In genomic region chr20:13229538-13229937, GRCh38 we compare ENCODE assay signal across 16 cellular contexts. TPM values are rescaled to one million over a fixed set of nuclear protein-coding genes. Genes with fewer than 3 reads are reported as not detected.
A peak's percentile ranks its signal among the peaks of the same experiment; 100 is the strongest.
DNase-seq lines count a peak whose midpoint lies in the region; ATAC-seq and TF ChIP-seq lines count a peak whose summit lies in the region.
"Had no signal": no experiment of that assay in that cellular context is flagged by ENCODE, and none has a peak within 500 bp of the region (broad histone marks: within the 10 kb centered on the region; RNA-seq: fewer than 3 reads in every experiment).

No MANE protein-coding gene starts in this region.

- BruUV-seq in MCF 10A (replicated peaks; lab: Mats Ljungman, UMichigan): no TSS peak

- no peak overlapping the region for H3K4me3 Mint-ChIP-seq in MCF 10A (ENCODE audit: unreplicated experiment)
- peak overlapping the region; percentile 77 to 78 for H3K4me3 Mint-ChIP-seq in stimulated activated naive CD8-positive, alpha-beta T cell treated with anti-CD3 and anti-CD28 coated beads, Interleukin-15, amount 100 ng/mL, for 72 hours

- peaks cover 18% of the 10 kb centered on the region for H3K4me1 Mint-ChIP-seq in MCF 10A (ENCODE audit: insufficient read depth, unreplicated experiment)
- peaks cover 39% of the 10 kb centered on the region for H3K4me1 Mint-ChIP-seq in stimulated activated naive CD8-positive, alpha-beta T cell treated with anti-CD3 and anti-CD28 coated beads, Interleukin-15, amount 100 ng/mL, for 72 hours

- no peak for TF ChIP-seq POLR2A in breast epithelium (IDR thresholded peaks at IDR 0.05)

- peak overlapping the region; percentile 79 for H3K27ac Mint-ChIP-seq in MCF 10A (ENCODE audit: low read depth, unreplicated experiment)
- peak overlapping the region; percentile 94 to 99 for H3K27ac Mint-ChIP-seq in stimulated activated naive CD8-positive, alpha-beta T cell treated with anti-CD3 and anti-CD28 coated beads, Interleukin-15, amount 100 ng/mL, for 72 hours

- no peaks in the 10 kb centered on the region for H3K36me3 ChIP-seq in breast epithelium
- H3K36me3 ChIP-seq: stomach had no signal

- H3K9me3 Mint-ChIP-seq in MCF 10A (ENCODE audit: unreplicated experiment): peaks cover 10% of the 10 kb centered on the region
- H3K9me3 Mint-ChIP-seq in stimulated activated naive CD8-positive, alpha-beta T cell treated with anti-CD3 and anti-CD28 coated beads, Interleukin-15, amount 100 ng/mL, for 72 hours: peaks cover 4 to 13% of the 10 kb centered on the region in 2 donors

- intact Hi-C loops in MCF 10A (cut with micrococcal nuclease) (no loop called here), breast epithelium (cut with DNase I; ENCODE audit: low total_unique reads) (no loop called here), dorsolateral prefrontal cortex (cut with DNase I) (no loop called here)

- no peaks in the 10 kb centered on the region for H3K27me3 Mint-ChIP-seq in MCF 10A (ENCODE audit: insufficient read depth, unreplicated experiment)
- peaks cover under 1% of the 10 kb centered on the region for H3K27me3 Mint-ChIP-seq in stimulated activated naive CD8-positive, alpha-beta T cell treated with anti-CD3 and anti-CD28 coated beads, Interleukin-15, amount 100 ng/mL, for 72 hours

- no peaks in the 10 kb centered on the region for H3K36me3 Mint-ChIP-seq in MCF 10A (ENCODE audit: insufficient read depth, unreplicated experiment)

- H3K4me3 ChIP-seq in breast epithelium: no peak overlapping the region
- H3K4me3 ChIP-seq in dorsolateral prefrontal cortex: no peak overlapping the region
- H3K4me3 ChIP-seq: stomach had no signal

- no peaks in the 10 kb centered on the region for H3K9me3 ChIP-seq in breast epithelium

- H3K4me1 ChIP-seq in breast epithelium: no peaks in the 10 kb centered on the region
- H3K4me1 ChIP-seq: stomach had no signal

- H3K27me3 ChIP-seq in breast epithelium (no peaks in the 10 kb centered on the region), dorsolateral prefrontal cortex (peaks cover 0 to 14% (median 0%) of the 10 kb centered on the region in 45 donors)
- H3K27me3 ChIP-seq: stomach had no signal

- no peak for TF ChIP-seq CTCF in MCF 10A (IDR thresholded peaks at IDR 0.05; ENCODE audit: unreplicated experiment)
- no peak for TF ChIP-seq CTCF in breast epithelium (IDR thresholded peaks at IDR 0.05)
- no peak for TF ChIP-seq CTCF in dorsolateral prefrontal cortex (IDR thresholded peaks at IDR 0.05 in 54 of 56, conservative IDR thresholded peaks at IDR 0.05 in 2 of 56; ENCODE audit: low read depth in 1 of 56, partially characterized antibody in 56 of 56)

- peak; percentile 92 for ATAC-seq in GM21786 (IDR thresholded peaks at IDR 0.05; ENCODE audit: unreplicated experiment)
- peak; percentile 79 for ATAC-seq in HG03520 (IDR thresholded peaks at IDR 0.05; ENCODE audit: unreplicated experiment)
- ATAC-seq in stimulated activated naive CD8-positive, alpha-beta T cell treated with anti-CD3 and anti-CD28 coated beads, Interleukin-15, amount 100 ng/mL, for 72 hours: peak; percentile 80
- no peak for ATAC-seq in HG02870 (IDR thresholded peaks at IDR 0.05; ENCODE audit: unreplicated experiment)

- CTCF ChIA-PET in MCF 10A (lab: Yijun Ruan, JAX): no interaction called here

- POLR2A ChIA-PET in MCF 10A (lab: Yijun Ruan, JAX): no interaction called here

- no peak for DNase-seq in MCF 10A (ENCODE audit: unreplicated experiment)
- no peak for DNase-seq in breast epithelium (ENCODE audit: low spot score in 2 of 2)
- DNase-seq in stimulated activated naive CD8-positive, alpha-beta T cell treated with anti-CD3 and anti-CD28 coated beads, Interleukin-15, amount 100 ng/mL, for 72 hours: no peak
- DNase-seq in GF-D8 (lab: John Stamatoyannopoulos, UW): no peak
- DNase-seq in dorsolateral prefrontal cortex: no peak
- DNase-seq: activated CD8-positive, alpha-beta memory T cell treated with anti-CD3 and anti-CD28 coated beads, Interleukin-2, amount 50 U/mL, for 48 hours; DMS79; glutamatergic neuron; HCEC 1CT; NCI-H226; stimulated activated CD4-positive, alpha-beta T cell treated with anti-CD3 and anti-CD28 coated beads, Interleukin-2, amount 100 ng/mL, for 48 hours; stomach had no signal

- H3K27ac ChIP-seq in breast epithelium (no peak overlapping the region), dorsolateral prefrontal cortex (no peak overlapping the region)
- H3K27ac ChIP-seq: stomach had no signal

RNA-seq across cellular contexts. Expression of gene ISM1, which starts 8.5 kb away (rescaled TPM):
- total RNA-seq in MCF 10A (2022) (1.0 and 1.3 TPM in 2 replicates), breast epithelium (10 to 100 TPM; 13.0 to 18.7 (median 15.2) TPM), dorsolateral prefrontal cortex (1 to 10 TPM in 64 of 120 experiments, under 1 TPM in 55, not detected in 1; 0.25 to 3.0 (median 1.0) TPM)
- total RNA-seq: bronchial epithelial cell had no signal
